ENCODE assay signal across 8 cellular contexts in genomic region chr4:11424000-11424399, GRCh38. TPM values are rescaled to one million over a fixed set of nuclear protein-coding genes. Genes with fewer than 3 reads are reported as not detected.
A peak's percentile ranks its signal among the peaks of the same experiment; 100 is the strongest.
DNase-seq lines count a peak whose midpoint lies in the region; ATAC-seq, FAIRE-seq and TF ChIP-seq lines count a peak whose summit lies in the region.

No MANE protein-coding gene starts in this region.

- no peaks in the 10 kb centered on the region for H3K36me3 Mint-ChIP-seq in HFFc6 (ENCODE audit: low read depth)
- H3K36me3 Mint-ChIP-seq in type B pancreatic cell, result no peaks in the 10 kb centered on the region

- no peaks in the 10 kb centered on the region for H3K4me1 Mint-ChIP-seq in HFFc6 (ENCODE audit: low read depth)
- peaks cover 16% of the 10 kb centered on the region for H3K4me1 Mint-ChIP-seq in type B pancreatic cell (ENCODE audit: unreplicated experiment)

- WGBS in heart left ventricle, 4 donors, result 62 to 69% (median 64%) methylated on average over 4 of the region's 4 CpGs

- TF ChIP-seq CTCF in HFFc6 (IDR thresholded peaks at IDR 0.05) (peak; percentile 31; the same call in 1 of the 2 replicates), heart left ventricle (IDR thresholded peaks at IDR 0.05) (peak in 7 of 12 donors; percentile 14 to 45 (median 30)), type B pancreatic cell (conservative IDR thresholded peaks at IDR 0.05) (peak; percentile 78)

- H3K4me3 Mint-ChIP-seq in HFFc6 (no peak overlapping the region), type B pancreatic cell (peak overlapping the region; percentile 31)

- FAIRE-seq in RCC 7860 (lab: Jason Lieb, UNC), result no peak

- H3K27ac Mint-ChIP-seq in HFFc6, result no peak overlapping the region
- H3K27ac Mint-ChIP-seq in type B pancreatic cell, result no peak overlapping the region

- H3K9me3 Mint-ChIP-seq in HFFc6, result peaks cover 17% of the 10 kb centered on the region
- H3K9me3 Mint-ChIP-seq in type B pancreatic cell, result no peaks in the 10 kb centered on the region

- H3K9me3 ChIP-seq in heart left ventricle, result no peaks in the 10 kb centered on the region

- no peaks in the 10 kb centered on the region for H3K27me3 Mint-ChIP-seq in HFFc6 (ENCODE audit: insufficient read depth)
- peaks cover 33% of the 10 kb centered on the region for H3K27me3 Mint-ChIP-seq in type B pancreatic cell

- H3K27me3 ChIP-seq in heart left ventricle, result peaks cover 0 to 21% (median 12%) of the 10 kb centered on the region in 9 donors

- intact Hi-C loops in heart left ventricle (cut with DNase I), result loop anchor here in 8 of 10 donors (5.0 to 10.0 kb wide), 7 partner anchors 201 to 869 kb away; no protein-coding TSS in a partner anchor

- H3K4me1 ChIP-seq in heart left ventricle, result peaks cover 0 to 27% (median 16%) of the 10 kb centered on the region in 12 donors

- no peak overlapping the region for H3K4me3 ChIP-seq in heart left ventricle

- no peak overlapping the region for H3K27ac ChIP-seq in heart left ventricle

- no peak for ATAC-seq in heart left ventricle
- ATAC-seq in HG03460 (IDR thresholded peaks at IDR 0.05; ENCODE audit: unreplicated experiment), result no peak

- TF ChIP-seq POLR2A in heart left ventricle (IDR thresholded peaks at IDR 0.05), result no peak

- H3K36me3 ChIP-seq in heart left ventricle, result no peaks in the 10 kb centered on the region

- DNase-seq in NCI-H82 (lab: John Stamatoyannopoulos, UW), result peak; percentile 62
- no peak for DNase-seq in NCI-H82 treated with DMSO at 0.1 percent for 48 hours (lab: John Stamatoyannopoulos, UW; ENCODE audit: unreplicated experiment)
- no peak for DNase-seq in HFFc6
- peak; percentile 22 for DNase-seq in RCC 7860 (ENCODE audit: low spot score)
- DNase-seq in heart left ventricle, result peak in 2 of 5 donors; percentile 30 to 58
- no peak for DNase-seq in type B pancreatic cell (ENCODE audit: extremely low spot score, unreplicated experiment)
- DNase-seq in AG08395 (ENCODE audit: low spot score), result no peak

RNA-seq across cellular contexts. Expression of gene HS3ST1, which starts 4.7 kb away (rescaled TPM):
- not detected for total RNA-seq in HFFc6 (2021; fragmentation: NEBNext Ultra II Directional; extraction: Animal tissue kit (Norgen Biotek cat#: 25700))
- total RNA-seq in heart left ventricle (1 to 10 TPM in 6 of 9 donors, under 1 TPM in 3; 0.33 to 2.5 (median 1.1) TPM), type B pancreatic cell (ENCODE audit: low replicate concordance) (2.5 and 4.6 TPM in 2 replicates)
- polyA plus RNA-seq in heart left ventricle, result 1 to 10 TPM in 1 of 2 donors, under 1 TPM in 1; 0.30 to 1.5 TPM

Comparison
In these comparisons a context has a peak if more than half of its experiments do, and no peak if none do; other contexts are left out.
1. DNase-seq: peak in NCI-H82 (single experiment) and RCC 7860 (single experiment); none in NCI-H82 treated with DMSO at 0.1 percent for 48 hours (single experiment), HFFc6 (single experiment), type B pancreatic cell (single experiment) and AG08395 (single experiment).
2. Peak in every context shown above with its lines, with median percentiles within 50 percentile points of each other: CTCF ChIP-seq.